In the genomic region with DNA sequence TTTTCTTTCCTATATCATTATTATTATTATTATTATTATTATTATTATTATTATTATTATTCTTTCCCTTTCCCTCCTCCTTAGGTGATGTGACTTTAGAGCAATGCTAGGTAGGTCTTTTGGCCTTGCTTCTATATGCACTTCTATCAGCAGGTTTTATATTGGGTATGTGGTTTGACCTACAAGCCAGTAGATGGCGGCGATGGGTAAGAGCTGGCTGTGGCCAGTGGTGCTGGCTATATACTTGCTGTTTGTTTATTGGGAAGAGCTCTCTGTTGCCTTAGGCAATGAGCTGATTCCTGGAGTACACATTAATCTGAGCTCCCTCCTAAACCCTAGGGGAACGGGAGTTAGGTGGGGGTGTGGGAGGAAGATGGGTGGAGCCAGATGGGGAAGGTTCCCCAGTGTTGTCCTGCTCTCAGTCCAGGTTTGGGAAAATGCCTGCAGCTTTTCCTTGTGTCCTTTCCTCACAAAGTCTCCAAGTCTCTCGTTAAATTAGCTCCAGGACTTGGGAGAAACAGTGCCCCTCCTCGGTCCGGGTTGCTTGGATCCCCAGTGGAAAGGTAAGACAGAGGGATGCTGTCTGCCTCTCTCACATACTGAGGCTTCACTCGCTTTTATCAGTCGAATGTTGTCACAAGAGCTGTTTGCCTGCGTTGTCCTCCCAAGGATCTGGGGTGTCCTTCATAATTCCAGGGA, we compare ENCODE assay signal across 8 cellular contexts.
DNase-seq lines count a peak whose midpoint lies in the region; ATAC-seq and TF ChIP-seq lines count a peak whose summit lies in the region.
"Not testable (repeated sequence)": the region's sequence is repeated elsewhere in the genome, so short reads cannot be mapped to it uniquely, and the experiment has no call there.

No MANE protein-coding gene starts in this region.

- H3K36me3 ChIP-seq in HCT116 (ENCODE audit: control insufficient read depth in 1 of 2, insufficient read depth in 2 of 2, low read length in 2 of 2); PC-3 (ENCODE audit: low read depth, low read length); upper lobe of left lung: not testable (repeated sequence)

- CTCF ChIA-PET in HCT116 (lab: Charles Lee): interaction anchor here (0.8 to 1.1 kb wide), 2 partner anchors 94 to 398 kb away, joined by 3 to 4 read pairs; no protein-coding TSS in a partner anchor
- CTCF ChIA-PET in PC-3 (lab: Charles Lee): not testable (repeated sequence)

- H3K9me3 ChIP-seq in HCT116 (ENCODE audit: control insufficient read depth in 1 of 2, insufficient read depth in 1 of 2, low read depth in 1 of 2, low read length in 2 of 2); PC-3 (ENCODE audit: low read length); upper lobe of left lung: not testable (repeated sequence)

- POLR2A ChIA-PET in HCT116 (lab: Charles Lee); PC-3 (lab: Charles Lee; ENCODE audit: unreplicated experiment): not testable (repeated sequence)

- H3K27ac Mint-ChIP-seq in activated naive CD8-positive, alpha-beta T cell treated with anti-CD3 and anti-CD28 coated beads for 36 hours; nephron progenitor cell: not testable (repeated sequence)

- not testable (repeated sequence) for H3K27ac ChIP-seq in HCT116 (ENCODE audit: low read depth, low read length); PC-3 (ENCODE audit: low read length); foreskin keratinocyte; upper lobe of left lung

- not testable (repeated sequence) for TF ChIP-seq EP300 in upper lobe of left lung (IDR thresholded peaks at IDR 0.05)

- H3K9me2 ChIP-seq in HCT116 (ENCODE audit: insufficient read depth); PC-3 (replicated peaks; ENCODE audit: low read length): not testable (repeated sequence)

- H3F3A ChIP-seq in PC-3 (ENCODE audit: low read length, unreplicated experiment): not testable (repeated sequence)

- not testable (repeated sequence) for H3K4me1 Mint-ChIP-seq in activated naive CD8-positive, alpha-beta T cell treated with anti-CD3 and anti-CD28 coated beads for 36 hours; nephron progenitor cell

- ATAC-seq in HCT116 (peak; percentile 98), PC-3 (peak; percentile 97), foreskin keratinocyte (peak; percentile 98), upper lobe of left lung (ENCODE audit: low FRiP score in 2 of 2) (peak; percentile 71 to 94)

- not testable (repeated sequence) for H3K4me3 ChIP-seq in GM12875 (ENCODE audit: low read depth, low read length); HCT116 (replicated peaks in 1 of 2; ENCODE audit: low read depth in 1 of 2, low read length in 2 of 2); PC-3 (ENCODE audit: low read length); upper lobe of left lung

- not testable (repeated sequence) for H3K36me3 Mint-ChIP-seq in activated naive CD8-positive, alpha-beta T cell treated with anti-CD3 and anti-CD28 coated beads for 36 hours; nephron progenitor cell (ENCODE audit: low read depth)

- H3K27me3 ChIP-seq in HCT116 (ENCODE audit: insufficient read depth, low read length); PC-3 (ENCODE audit: low read length); foreskin keratinocyte; upper lobe of left lung: not testable (repeated sequence)

- not testable (repeated sequence) for H3K9me3 Mint-ChIP-seq in activated naive CD8-positive, alpha-beta T cell treated with anti-CD3 and anti-CD28 coated beads for 36 hours; nephron progenitor cell

- TF ChIP-seq POLR2A in HCT116 (IDR thresholded peaks at IDR 0.05; ENCODE audit: borderline replicate concordance, extremely low read depth, insufficient read depth, insufficient read length); upper lobe of left lung (IDR thresholded peaks at IDR 0.05): not testable (repeated sequence)

- RAD21 ChIA-PET in HCT116 (lab: Charles Lee; ENCODE audit: low non-redundant PET in 1 of 2, low total read pairs in 2 of 2, uncharacterized antibody in 2 of 2, unreplicated experiment in 2 of 2): not testable (repeated sequence)

- not testable (repeated sequence) for H3K4me3 Mint-ChIP-seq in activated naive CD8-positive, alpha-beta T cell treated with anti-CD3 and anti-CD28 coated beads for 36 hours
- H3K4me3 Mint-ChIP-seq in nephron progenitor cell: peak overlapping the region; percentile 63

- DNase-seq in HCT116 (ENCODE audit: low read depth, low spot score): peak; percentile 38
- DNase-seq in Kasumi-1 (lab: John Stamatoyannopoulos, UW): peak; percentile 44 to 51
- DNase-seq in PC-3: peak; percentile 43
- DNase-seq in activated naive CD8-positive, alpha-beta T cell treated with anti-CD3 and anti-CD28 coated beads for 36 hours: peak; percentile 9
- peak; percentile 13 to 55 for DNase-seq in foreskin keratinocyte
- peak; percentile 56 for DNase-seq in nephron progenitor cell
- not testable (repeated sequence) for DNase-seq in upper lobe of left lung

- peak; percentile 38; the same call in 1 of the 2 replicates for TF ChIP-seq CTCF in GM12875 (IDR thresholded peaks at IDR 0.05; ENCODE audit: borderline replicate concordance, insufficient read depth, low read depth, low read length)
- peak; percentile 19 to 30 (median 29); a peak in 3 of 6 replicates for TF ChIP-seq CTCF in HCT116 (IDR thresholded peaks at IDR 0.05 in 2 of 3, conservative IDR thresholded peaks at IDR 0.05 in 1 of 3; ENCODE audit: borderline replicate concordance in 1 of 3, insufficient read depth in 1 of 3, low read depth in 2 of 3, low read length in 2 of 3)
- 0 out of 2 replicates have a peak, but pooled peaks have one; percentile 16 for TF ChIP-seq CTCF in PC-3 (conservative IDR thresholded peaks at IDR 0.05; ENCODE audit: low read depth, low read length)
- not testable (repeated sequence) for TF ChIP-seq CTCF in foreskin keratinocyte (conservative IDR thresholded peaks at IDR 0.05)
- TF ChIP-seq CTCF in nephron progenitor cell (IDR thresholded peaks at IDR 0.05): peak; percentile 46
- peak in 2 of 6 experiments; percentile 26 to 31 for TF ChIP-seq CTCF in upper lobe of left lung (IDR thresholded peaks at IDR 0.05)

- intact Hi-C loops in HCT116 (cut with micrococcal nuclease); PC-3 (cut with micrococcal nuclease): not testable (repeated sequence)

- 0 to 24% methylated on average over 3 of the region's 9 CpGs for WGBS in upper lobe of left lung, 2 donors

- H3K4me1 ChIP-seq in HCT116 (ENCODE audit: control insufficient read depth in 1 of 2, insufficient read depth in 2 of 2, low read length in 2 of 2); PC-3 (ENCODE audit: insufficient read depth, low read length); foreskin keratinocyte; upper lobe of left lung: not testable (repeated sequence)

- not testable (repeated sequence) for H2AFZ ChIP-seq in HCT116 (ENCODE audit: low read depth, low read length, poor library complexity, severe bottlenecking); PC-3 (ENCODE audit: low read length)

- not testable (repeated sequence) for H3K4me2 ChIP-seq in HCT116 (ENCODE audit: low read length); PC-3 (ENCODE audit: low read length)

- not testable (repeated sequence) for H3K9ac ChIP-seq in HCT116 (ENCODE audit: low read length); PC-3 (ENCODE audit: low read length)

- not testable (repeated sequence) for H4K20me1 ChIP-seq in HCT116 (ENCODE audit: insufficient read depth); PC-3 (ENCODE audit: low read length)

- not testable (repeated sequence) for H3K27me3 Mint-ChIP-seq in activated naive CD8-positive, alpha-beta T cell treated with anti-CD3 and anti-CD28 coated beads for 36 hours; nephron progenitor cell (ENCODE audit: low read depth, poor library complexity)

- BruUV-seq in HCT116 (replicated peaks; lab: Mats Ljungman, UMichigan); PC-3 (replicated peaks; lab: Mats Ljungman, UMichigan): not testable (repeated sequence)

- TF ChIP-seq RAD21 in HCT116 (IDR thresholded peaks at IDR 0.05; ENCODE audit: low read depth): peak; percentile 45

- H3K79me2 ChIP-seq in HCT116 (ENCODE audit: insufficient read depth, low read length); PC-3 (ENCODE audit: low read length): not testable (repeated sequence)
